24 cellular contexts compared by ENCODE assay signal in genomic region chr1:14887936-14888335, GRCh38.
DNase-seq lines count a peak whose midpoint lies in the region; ATAC-seq, FAIRE-seq and TF ChIP-seq lines count a peak whose summit lies in the region.
"Had no signal": no experiment of that assay in that cellular context is flagged by ENCODE, and none has a peak within 500 bp of the region (broad histone marks: within the 10 kb centered on the region; RNA-seq: fewer than 3 reads in every experiment).

No MANE protein-coding gene starts in this region.

- intact Hi-C loops in OCI-LY7 (cut with micrococcal nuclease; ENCODE audit: unreplicated experiment) (no loop called here), thyroid gland (cut with DNase I) (no loop called here)

- FAIRE-seq in frontal cortex (lab: Jason Lieb, UNC) = no peak
- FAIRE-seq: D721Med, GM12878, GM19239, H54 had no signal

- no peaks in the 10 kb centered on the region for H3K27me3 Mint-ChIP-seq in neural crest cell (ENCODE audit: low read depth)
- H3K27me3 Mint-ChIP-seq: CD4-positive, CD25-positive, alpha-beta regulatory T cell had no signal

- TF ChIP-seq POLR2A in thyroid gland (IDR thresholded peaks at IDR 0.05) = no peak

- H3K36me3 ChIP-seq in OCI-LY7 (ENCODE audit: insufficient read depth, low read length) (no peaks in the 10 kb centered on the region), thyroid gland (no peaks in the 10 kb centered on the region)
- H3K36me3 ChIP-seq: BLaER1, HAP-1 had no signal

- CTCF ChIA-PET in OCI-LY7 (lab: Charles Lee; ENCODE audit: unreplicated experiment) = no interaction called here

- H3K27me3 ChIP-seq in thyroid gland = no peaks in the 10 kb centered on the region
- H3K27me3 ChIP-seq: BLaER1 had no signal

- peak overlapping the region; percentile 52; the same call in 1 of the 2 replicates for H2AFZ ChIP-seq in OCI-LY7 (ENCODE audit: low read length)

- H3K9me3 ChIP-seq in OCI-LY7 (ENCODE audit: low read length) (no peaks in the 10 kb centered on the region), thyroid gland (no peaks in the 10 kb centered on the region)
- H3K9me3 ChIP-seq: BLaER1, HAP-1 had no signal

- no peaks in the 10 kb centered on the region for H4K20me1 ChIP-seq in OCI-LY7 (ENCODE audit: insufficient read depth, low read length)
- H4K20me1 ChIP-seq: BLaER1 had no signal

- H3K4me3 ChIP-seq in OCI-LY7 (ENCODE audit: low read depth, low read length, poor library complexity, severe bottlenecking) (no peak overlapping the region), thyroid gland (replicated peaks in 1 of 3) (no peak overlapping the region)
- H3K4me3 ChIP-seq: BLaER1, GM12878, HAP-1 had no signal

- H3K27ac Mint-ChIP-seq in neural crest cell (ENCODE audit: unreplicated experiment) = no peak overlapping the region
- H3K27ac Mint-ChIP-seq: B cell; CD4-positive, CD25-positive, alpha-beta regulatory T cell; CD8-positive, alpha-beta memory T cell; HFFc6 had no signal

- ATAC-seq in HG03378 (IDR thresholded peaks at IDR 0.05; ENCODE audit: unreplicated experiment) = no peak
- ATAC-seq: GM12878 had no signal

- H3K9me2 ChIP-seq in OCI-LY7 (ENCODE audit: insufficient read depth, low read length) = no peaks in the 10 kb centered on the region

- DNase-seq in OCI-LY7 (ENCODE audit: low spot score) (no peak), astrocyte of the hippocampus (ENCODE audit: low read depth, low spot score) (peak; percentile 41), neural crest cell (ENCODE audit: low read depth, low spot score) (peak; percentile 33), retina (peak; percentile 87), frontal cortex (ENCODE audit: low spot score in 2 of 2) (no peak), NCI-H1105 (lab: John Stamatoyannopoulos, UW) (no peak), thyroid gland (no peak)
- DNase-seq: CD4-positive, CD25-positive, alpha-beta regulatory T cell; CD8-positive, alpha-beta memory T cell; DMS 273 treated with DMSO at 0.1 percent for 48 hours; DMS79; EL; GDM1; GOT3; HFFc6 had no signal

- H3K4me2 ChIP-seq in OCI-LY7 (ENCODE audit: low read length) = no peak overlapping the region
- H3K4me2 ChIP-seq: BLaER1 had no signal

- no peak overlapping the region for H3K4me3 Mint-ChIP-seq in neural crest cell
- H3K4me3 Mint-ChIP-seq: B cell; CD4-positive, CD25-positive, alpha-beta regulatory T cell; CD8-positive, alpha-beta memory T cell; HFFc6 had no signal

- H3K4me1 ChIP-seq in OCI-LY7 (ENCODE audit: insufficient read depth, low read length, poor library complexity, severe bottlenecking) = no peaks in the 10 kb centered on the region
- peaks cover 0 to 10% of the 10 kb centered on the region in 2 donors for H3K4me1 ChIP-seq in thyroid gland
- H3K4me1 ChIP-seq: HAP-1 had no signal

- 84 to 89% methylated on average over 9 of the region's 9 CpGs for WGBS in thyroid gland, 2 donors

- POLR2A ChIA-PET in OCI-LY7 (lab: Charles Lee) = interaction anchor here (0.5 kb wide), 1 partner anchor 39 kb away, joined by 3 read pairs; no protein-coding TSS in a partner anchor

- BruUV-seq in OCI-LY7 (replicated peaks; lab: Mats Ljungman, UMichigan) = no TSS peak

- H3K27ac ChIP-seq in OCI-LY7 (ENCODE audit: low read depth, low read length, poor library complexity, severe bottlenecking) (no peak overlapping the region), thyroid gland (no peak overlapping the region)
- H3K27ac ChIP-seq: BLaER1, C4-2B had no signal

- peaks cover 43% of the 10 kb centered on the region for H3K4me1 Mint-ChIP-seq in neural crest cell
- H3K4me1 Mint-ChIP-seq: CD4-positive, CD25-positive, alpha-beta regulatory T cell; CD8-positive, alpha-beta memory T cell had no signal

- no peaks in the 10 kb centered on the region for H3K9me3 Mint-ChIP-seq in neural crest cell
- H3K9me3 Mint-ChIP-seq: CD8-positive, alpha-beta memory T cell; HFFc6 had no signal

- no peak for TF ChIP-seq CTCF in OCI-LY7 (conservative IDR thresholded peaks at IDR 0.05; ENCODE audit: low read length)
- TF ChIP-seq CTCF in neural crest cell (conservative IDR thresholded peaks at IDR 0.05) = no peak
- TF ChIP-seq CTCF in thyroid gland (IDR thresholded peaks at IDR 0.05) = no peak

- H3K36me3 Mint-ChIP-seq in neural crest cell (ENCODE audit: low read depth) = no peaks in the 10 kb centered on the region
- H3K36me3 Mint-ChIP-seq: CD4-positive, CD25-positive, alpha-beta regulatory T cell; CD8-positive, alpha-beta memory T cell had no signal

- no peaks in the 10 kb centered on the region for H3K79me2 ChIP-seq in OCI-LY7 (ENCODE audit: insufficient read depth, low read depth, low read length)

Comparison
In these comparisons a context has a peak if more than half of its experiments do, and no peak if none do; other contexts are left out.
1. DNase-seq: peak in astrocyte of the hippocampus (single experiment), neural crest cell (single experiment) and retina (single experiment); none in OCI-LY7 (single experiment), frontal cortex (0 of 2), NCI-H1105 (single experiment) and thyroid gland (0 of 2).